Comparison of ENCODE assay signal across 8 cellular contexts in genomic region chr3:189232790-189233189, GRCh38.
"Had no signal": no experiment of that assay in that cellular context is flagged by ENCODE, and none has a peak within 500 bp of the region (broad histone marks: within the 10 kb centered on the region; RNA-seq: fewer than 3 reads in every experiment).

No MANE protein-coding gene starts in this region.

- ATAC-seq: stimulated activated naive B cell treated with anti-CD40 and anti-IgM and Interleukin-4, amounts not matched to agents 10 μg/mL and 1 μg/mL and 100 μg/mL, for 72 hours; T-cell had no signal

- DNase-seq: activated CD4-positive, alpha-beta T cell treated with anti-CD3 and anti-CD28 coated beads, Interleukin-2, amount 10 ng/mL, durations not matched to agents 24 days and 14 days; activated T-cell treated with anti-CD3 and anti-CD28 coated beads, Interleukin-2, amount 50 U/mL, for 1 hour; effector CD4-positive, alpha-beta T cell; kidney; spleen; stimulated activated naive B cell treated with anti-CD40 and anti-IgM and Interleukin-4, amounts not matched to agents 10 μg/mL and 1 μg/mL and 100 μg/mL, for 72 hours; T-helper 9 cell had no signal
